8 cellular contexts compared by ENCODE assay signal in genomic region chr2:217902281-217903141, GRCh38.
A peak's percentile ranks its signal among the peaks of the same experiment; 100 is the strongest.
DNase-seq lines count a peak whose midpoint lies in the region; ATAC-seq lines count a peak whose summit lies in the region.

No MANE protein-coding gene starts in this region.

- DNase-seq in astrocyte of the hippocampus (ENCODE audit: low read depth, low spot score) (peak; percentile 28), left kidney (ENCODE audit: low read depth, low spot score) (peak; percentile 81), NCI-H146 treated with DMSO at 0.1 percent for 48 hours (lab: John Stamatoyannopoulos, UW; ENCODE audit: unreplicated experiment) (no peak), HPDE6-E6E7 (ENCODE audit: extremely low spot score) (no peak), NCI-H446 (lab: John Stamatoyannopoulos, UW) (no peak)
- DNase-seq in stimulated activated naive CD8-positive, alpha-beta T cell treated with anti-CD3 and anti-CD28 coated beads, Interleukin-15, Interleukin-2, amounts not matched to agents 100 U/mL and 50 U/mL, for 24 hours = peak; percentile 35
- DNase-seq in central memory CD4-positive, alpha-beta T cell = no peak

- H3K9me3 ChIP-seq in HUES48 (ENCODE audit: control insufficient read depth, insufficient read depth, low read length) = no peaks in the 10 kb centered on the region

- H3K36me3 ChIP-seq in HUES48 (ENCODE audit: control insufficient read depth, insufficient read depth, low read length) = no peaks in the 10 kb centered on the region

- peak overlapping the region; percentile 47 for H3K27ac ChIP-seq in HUES48 (ENCODE audit: low read depth, low read length)

- no peaks in the 10 kb centered on the region for H3K27me3 ChIP-seq in HUES48 (ENCODE audit: control insufficient read depth, insufficient read depth, low read length)

- H3K4me1 ChIP-seq in HUES48 (ENCODE audit: control insufficient read depth, insufficient read depth, low read length) = no peaks in the 10 kb centered on the region

- H3K9ac ChIP-seq in HUES48 (ENCODE audit: low read depth, low read length) = no peak overlapping the region

- H3K4me3 ChIP-seq in HUES48 (ENCODE audit: low read depth, low read length) = no peak overlapping the region

- ATAC-seq in stimulated activated naive CD8-positive, alpha-beta T cell treated with anti-CD3 and anti-CD28 coated beads, Interleukin-15, Interleukin-2, amounts not matched to agents 100 U/mL and 50 U/mL, for 24 hours = peak; percentile 37

Comparison
In these comparisons a context has a peak if more than half of its experiments do, and no peak if none do; other contexts are left out.
1. DNase-seq: peak in astrocyte of the hippocampus (single experiment), left kidney (single experiment) and stimulated activated naive CD8-positive, alpha-beta T cell treated with anti-CD3 and anti-CD28 coated beads, Interleukin-15, Interleukin-2, amounts not matched to agents 100 U/mL and 50 U/mL, for 24 hours (single experiment); none in NCI-H146 treated with DMSO at 0.1 percent for 48 hours (single experiment), HPDE6-E6E7 (single experiment), central memory CD4-positive, alpha-beta T cell (single experiment) and NCI-H446 (0 of 2).